In genomic region chr11:118895093-118896039, GRCh38 we compare ENCODE assay signal across 10 cellular contexts. TPM values are rescaled to one million over a fixed set of nuclear protein-coding genes. Genes with fewer than 3 reads are reported as not detected.
A peak's percentile ranks its signal among the peaks of the same experiment; 100 is the strongest.
DNase-seq lines count a peak whose midpoint lies in the region; ATAC-seq, FAIRE-seq and TF ChIP-seq lines count a peak whose summit lies in the region.
"Had no signal": no experiment of that assay in that cellular context is flagged by ENCODE, and none has a peak within 500 bp of the region (broad histone marks: within the 10 kb centered on the region; RNA-seq: fewer than 3 reads in every experiment).

No MANE protein-coding gene starts in this region.

- no peak for FAIRE-seq in urothelium cell line (lab: Jason Lieb, UNC)

- H3K27me3 Mint-ChIP-seq in activated B cell treated with CpG ODN at 0.5 μM for 24 hours: no peaks in the 10 kb centered on the region
- no peaks in the 10 kb centered on the region for H3K27me3 Mint-ChIP-seq in effector memory CD8-positive, alpha-beta T cell

- no peaks in the 10 kb centered on the region for H3K9me3 ChIP-seq in BE2C
- H3K9me3 ChIP-seq in thymus (ENCODE audit: control insufficient read depth): no peaks in the 10 kb centered on the region
- H3K9me3 ChIP-seq in suprapubic skin: no peaks in the 10 kb centered on the region
- no peaks in the 10 kb centered on the region for H3K9me3 ChIP-seq in MG63

- TF ChIP-seq CTCF in BE2C (IDR thresholded peaks at IDR 0.05; ENCODE audit: low read depth, low read length) (no peak), activated B cell treated with CpG ODN at 0.5 μM for 24 hours (IDR thresholded peaks at IDR 0.05) (no peak), suprapubic skin (IDR thresholded peaks at IDR 0.05) (no peak)

- 74% methylated on average over 26 of the region's 26 CpGs for WGBS in thymus
- WGBS in suprapubic skin: 69% methylated on average over 22 of the region's 26 CpGs

- H3K4me3 Mint-ChIP-seq in activated B cell treated with CpG ODN at 0.5 μM for 24 hours: peak overlapping the region; percentile 80
- H3K4me3 Mint-ChIP-seq in effector memory CD8-positive, alpha-beta T cell: peak overlapping the region; percentile 77 to 81

- H3K27me3 ChIP-seq in BE2C: no peaks in the 10 kb centered on the region
- no peaks in the 10 kb centered on the region for H3K27me3 ChIP-seq in thymus (ENCODE audit: control insufficient read depth, insufficient read depth)
- no peaks in the 10 kb centered on the region for H3K27me3 ChIP-seq in suprapubic skin
- H3K27me3 ChIP-seq in MG63: no peaks in the 10 kb centered on the region

- H3K4me3 ChIP-seq in BE2C (ENCODE audit: low read depth, low read length): no peak overlapping the region
- H3K4me3 ChIP-seq in thymus (ENCODE audit: low read length): peak overlapping the region; percentile 4
- no peak overlapping the region for H3K4me3 ChIP-seq in suprapubic skin
- H3K4me3 ChIP-seq in MG63: no peak overlapping the region

- H3K9me3 Mint-ChIP-seq in activated B cell treated with CpG ODN at 0.5 μM for 24 hours: no peaks in the 10 kb centered on the region
- no peaks in the 10 kb centered on the region for H3K9me3 Mint-ChIP-seq in effector memory CD8-positive, alpha-beta T cell

- CTCF ChIA-PET in activated B cell treated with CpG ODN at 0.5 μM for 24 hours (lab: Charles Lee): interaction anchor here (0.7 to 3.1 kb wide), 11 partner anchors 9 to 206 kb away, joined by 3 to 14 read pairs (median 4); partner anchors contain the start of gene CXCR5

- POLR2A ChIA-PET in activated B cell treated with CpG ODN at 0.5 μM for 24 hours (lab: Charles Lee): interaction anchor here (0.5 to 4.6 kb wide), 30 partner anchors 8 to 1065 kb away, joined by 3 to 213 read pairs (median 4); partner anchors contain the start of genes BCL9L and DDX6

- H3K4me1 Mint-ChIP-seq in activated B cell treated with CpG ODN at 0.5 μM for 24 hours: peaks cover 85% of the 10 kb centered on the region
- peaks cover 61 to 63% of the 10 kb centered on the region in 2 donors for H3K4me1 Mint-ChIP-seq in effector memory CD8-positive, alpha-beta T cell (ENCODE audit: low read depth in 2 of 2)

- peaks cover 5% of the 10 kb centered on the region for H3K36me3 ChIP-seq in BE2C
- peaks cover 25% of the 10 kb centered on the region for H3K36me3 ChIP-seq in thymus (ENCODE audit: control insufficient read depth, insufficient read depth)
- peaks cover 42% of the 10 kb centered on the region for H3K36me3 ChIP-seq in suprapubic skin
- peaks cover 10% of the 10 kb centered on the region for H3K36me3 ChIP-seq in MG63

- H3K27ac ChIP-seq in thymus (ENCODE audit: low read depth): peak overlapping the region; percentile 60
- H3K27ac ChIP-seq in suprapubic skin: no peak overlapping the region
- H3K27ac ChIP-seq: C4-2B had no signal

- intact Hi-C loops in activated B cell treated with CpG ODN at 0.5 μM for 24 hours (cut with micrococcal nuclease): loop anchor here (1.0 kb wide), 3 partner anchors 9 to 205 kb away; no protein-coding TSS in a partner anchor

- ATAC-seq in GM21825 (IDR thresholded peaks at IDR 0.05; ENCODE audit: unreplicated experiment) (peak; percentile 62), activated B cell treated with CpG ODN at 0.5 μM for 24 hours (ENCODE audit: low read depth) (peak; percentile 70)
- ATAC-seq in effector memory CD8-positive, alpha-beta T cell (replicated peaks): peak; percentile 80

- DNase-seq in BE2C (peak; percentile 5), activated B cell treated with CpG ODN at 0.5 μM for 24 hours (peak; percentile 62), suprapubic skin (ENCODE audit: low spot score in 2 of 2) (no peak), urothelium cell line (ENCODE audit: low spot score) (no peak), MG63 (no peak)
- peak; percentile 60 to 72 (median 64) for DNase-seq in effector memory CD8-positive, alpha-beta T cell

- H3K36me3 Mint-ChIP-seq in activated B cell treated with CpG ODN at 0.5 μM for 24 hours (ENCODE audit: low read depth): peaks cover 83% of the 10 kb centered on the region
- H3K36me3 Mint-ChIP-seq in effector memory CD8-positive, alpha-beta T cell (ENCODE audit: insufficient read depth): peaks cover 86% of the 10 kb centered on the region

- no peaks in the 10 kb centered on the region for H3K4me1 ChIP-seq in BE2C
- peaks cover 42% of the 10 kb centered on the region for H3K4me1 ChIP-seq in thymus (ENCODE audit: control insufficient read depth, insufficient read depth, low read length)
- H3K4me1 ChIP-seq in suprapubic skin: peaks cover 2% of the 10 kb centered on the region

- peak overlapping the region; percentile 98 for H3K27ac Mint-ChIP-seq in activated B cell treated with CpG ODN at 0.5 μM for 24 hours
- H3K27ac Mint-ChIP-seq in effector memory CD8-positive, alpha-beta T cell: peak overlapping the region; percentile 97 to 98

- TF ChIP-seq EP300 in suprapubic skin (IDR thresholded peaks at IDR 0.05): no peak

- TF ChIP-seq POLR2A in suprapubic skin (IDR thresholded peaks at IDR 0.05): no peak

RNA-seq across cellular contexts. Expression of gene CXCR5, which starts 11.7 kb away (rescaled TPM):
- not detected for polyA plus RNA-seq in BE2C (2012; ENCODE audit: insufficient read depth, insufficient read length, low read depth)
- 198 and 199 TPM in 2 replicates for total RNA-seq in activated B cell treated with CpG ODN at 0.5 μM for 24 hours
- 1.3 TPM for polyA plus RNA-seq in thymus
- total RNA-seq in suprapubic skin: not detected
- not detected in 2 replicates for total RNA-seq in MG63 (2014; rRNA removed; shearing (Covaris generic); ENCODE audit: low replicate concordance)
- total RNA-seq: fibroblast of villous mesenchyme had no signal

RNA-seq across cellular contexts. Expression of gene BCL9L, which starts 30.4 kb away (rescaled TPM):
- 104 TPM for polyA plus RNA-seq in BE2C (2012; ENCODE audit: insufficient read depth, insufficient read length, low read depth)
- total RNA-seq in activated B cell treated with CpG ODN at 0.5 μM for 24 hours (20.4 and 21.9 TPM in 2 replicates), suprapubic skin (10 to 100 TPM; 50.0 to 58.9 (median 56.3) TPM)
- polyA plus RNA-seq in thymus: 14.0 TPM
- total RNA-seq in MG63 (2014; rRNA removed; shearing (Covaris generic); ENCODE audit: low replicate concordance): 1.8 and 2.3 TPM in 2 replicates

Comparison
In these comparisons a context has a peak if more than half of its experiments do, and no peak if none do; other contexts are left out.
1. DNase-seq: peak in BE2C (single experiment), activated B cell treated with CpG ODN at 0.5 μM for 24 hours (single experiment) and effector memory CD8-positive, alpha-beta T cell (3 of 3); none in suprapubic skin (0 of 2), urothelium cell line (single experiment) and MG63 (single experiment).
2. RNA of gene CXCR5, which starts 11.7 kb away (total RNA-seq): 198 to 199 TPM in activated B cell treated with CpG ODN at 0.5 μM for 24 hours; not detected in suprapubic skin and not detected in MG63; every median in the first group is over 100 times any median in the second.
3. Peak in every context shown above with its lines, with median percentiles within 50 percentile points of each other: ATAC-seq.